ENCODE assay signal across 8 cellular contexts in genomic region chr10:63630085-63630927, GRCh38.
A peak's percentile ranks its signal among the peaks of the same experiment; 100 is the strongest.
DNase-seq lines count a peak whose midpoint lies in the region; ATAC-seq and TF ChIP-seq lines count a peak whose summit lies in the region.

No MANE protein-coding gene starts in this region.

- H3K23ac ChIP-seq in H9 (ENCODE audit: insufficient read length, low read depth, low read length), result no peak overlapping the region

- peaks cover 2% of the 10 kb centered on the region for H3K27me3 Mint-ChIP-seq in H9 (ENCODE audit: low read depth)

- no peaks in the 10 kb centered on the region for H3K9me2 ChIP-seq in Loucy (replicated peaks; ENCODE audit: low read depth, low read length)

- peaks cover 2% of the 10 kb centered on the region; the same call in 1 of the 2 replicates for H3K4me1 ChIP-seq in H9 (ENCODE audit: insufficient read depth, low read length)
- peaks cover 27% of the 10 kb centered on the region for H3K4me1 ChIP-seq in Loucy (ENCODE audit: insufficient read depth, low read length, poor library complexity, severe bottlenecking)
- H3K4me1 ChIP-seq in SJSA1 (replicated peaks), result peaks cover 30% of the 10 kb centered on the region
- peaks cover 12% of the 10 kb centered on the region for H3K4me1 ChIP-seq in testis

- H4K8ac ChIP-seq in H9 (replicated peaks; ENCODE audit: insufficient read length, low read depth, low read length), result no peak overlapping the region

- H3K4me3 ChIP-seq in Loucy (ENCODE audit: low read length, poor library complexity, severe bottlenecking) (peak overlapping the region; percentile 77), SJSA1 (peak overlapping the region; percentile 58), testis (peak overlapping the region; percentile 69 to 73)

- H3K14ac ChIP-seq in H9 (ENCODE audit: insufficient read depth, low read length), result peak overlapping the region; percentile 94

- H3K27ac ChIP-seq in H9 (ENCODE audit: insufficient read length, low read depth, low read length), result peak overlapping the region; percentile 95
- H3K27ac ChIP-seq in SJSA1, result peak overlapping the region; percentile 93
- peak overlapping the region; percentile 79 to 80 for H3K27ac ChIP-seq in testis

- no peak overlapping the region for H2AK5ac ChIP-seq in H9 (ENCODE audit: insufficient read length, low read length)

- H3K4me2 ChIP-seq in H9 (ENCODE audit: insufficient read depth, insufficient read length, low read length), result peak overlapping the region; percentile 90
- H3K4me2 ChIP-seq in Loucy (ENCODE audit: low read depth, low read length, poor library complexity, severe bottlenecking), result peak overlapping the region; percentile 99

- H3K9me3 ChIP-seq in H9 (ENCODE audit: control insufficient read depth, low read depth, low read length) (no peaks in the 10 kb centered on the region), Loucy (ENCODE audit: insufficient read depth, low read depth, low read length) (no peaks in the 10 kb centered on the region), SJSA1 (replicated peaks) (no peaks in the 10 kb centered on the region), testis (no peaks in the 10 kb centered on the region)

- peak overlapping the region; percentile 90 for H3K18ac ChIP-seq in H9 (ENCODE audit: insufficient read length, low read depth, low read length)

- no peak overlapping the region for H3T11ph ChIP-seq in H9 (ENCODE audit: low read length)

- no peak overlapping the region for H3K56ac ChIP-seq in H9 (ENCODE audit: insufficient read length, low read depth, low read length)

- H4K20me1 ChIP-seq in H9 (ENCODE audit: control insufficient read depth, insufficient read depth, insufficient read length) (no peaks in the 10 kb centered on the region), Loucy (ENCODE audit: insufficient read depth, low read length, poor library complexity, severe bottlenecking) (no peaks in the 10 kb centered on the region)

- DNase-seq in GF-D8 (lab: John Stamatoyannopoulos, UW), result peak; percentile 83
- peak; percentile 93 for DNase-seq in H9
- peak; percentile 93 to 94 for DNase-seq in SJSA1 (ENCODE audit: low read depth in 1 of 2, low spot score in 2 of 2)
- peak; percentile 75 for DNase-seq in activated naive CD4-positive, alpha-beta T cell treated with anti-CD3 and anti-CD28 coated beads, Interleukin-2, amount 50 U/mL, for 16 hours
- DNase-seq in glomerular visceral epithelial cell (ENCODE audit: extremely low spot score), result peak; percentile 96
- peak; percentile 66 for DNase-seq in omental fat pad (ENCODE audit: low spot score)
- DNase-seq in testis, result peak; percentile 87

- peak overlapping the region; percentile 85 for H2BK12ac ChIP-seq in H9 (ENCODE audit: insufficient read length, low read depth, low read length)

- H3K79me1 ChIP-seq in H9 (ENCODE audit: insufficient read depth, low read depth, low read length, poor library complexity, severe bottlenecking), result no peaks in the 10 kb centered on the region

- no peaks in the 10 kb centered on the region for H3K79me2 ChIP-seq in H9 (ENCODE audit: insufficient read depth, low read length)
- no peaks in the 10 kb centered on the region for H3K79me2 ChIP-seq in Loucy (ENCODE audit: insufficient read depth, low read length)

- peak overlapping the region; percentile 97 for H2BK120ac ChIP-seq in H9 (ENCODE audit: low read depth, low read length, poor library complexity, severe bottlenecking)

- H4K91ac ChIP-seq in H9 (ENCODE audit: insufficient read length, low read depth, low read length), result peak overlapping the region; percentile 42

- H3K27ac Mint-ChIP-seq in H9, result peak overlapping the region; percentile 98 to 100 (median 98)

- H3K4ac ChIP-seq in H9 (ENCODE audit: low read depth, low read length), result peak overlapping the region; percentile 91

- intact Hi-C loops in testis (cut with DNase I; ENCODE audit: low total_unique reads), result loop anchor here (5.0 kb wide), 1 partner anchor 82 kb away; no protein-coding TSS in a partner anchor

- peaks cover 29 to 34% of the 10 kb centered on the region in 2 experiments for H3K4me1 Mint-ChIP-seq in H9

- H2BK20ac ChIP-seq in H9 (ENCODE audit: low read depth, low read length, poor library complexity, severe bottlenecking), result no peak overlapping the region

- peak; percentile 83 for ATAC-seq in omental fat pad (ENCODE audit: low FRiP score)

- TF ChIP-seq CTCF in H9 (conservative IDR thresholded peaks at IDR 0.05), result no peak
- TF ChIP-seq CTCF in Loucy (conservative IDR thresholded peaks at IDR 0.05; ENCODE audit: low read length), result no peak
- no peak for TF ChIP-seq CTCF in omental fat pad (IDR thresholded peaks at IDR 0.05)
- TF ChIP-seq CTCF in testis (IDR thresholded peaks at IDR 0.05), result no peak

- peak overlapping the region; percentile 85 to 93 for H3K4me3 Mint-ChIP-seq in H9

- H3K36me3 ChIP-seq in Loucy (ENCODE audit: insufficient read depth, low read length) (no peaks in the 10 kb centered on the region), SJSA1 (no peaks in the 10 kb centered on the region), testis (ENCODE audit: low read depth, missing control alignments) (no peaks in the 10 kb centered on the region)

- no peak for TF ChIP-seq POLR2A in testis (IDR thresholded peaks at IDR 0.05)

- H3K9me3 Mint-ChIP-seq in H9, result no peaks in the 10 kb centered on the region

- H3K23me2 ChIP-seq in H9 (ENCODE audit: insufficient read length, low read depth, low read length, poor library complexity, severe bottlenecking), result peaks cover 15% of the 10 kb centered on the region

- H3K27me3 ChIP-seq in H9 (ENCODE audit: insufficient read depth, low read length), result no peaks in the 10 kb centered on the region
- no peaks in the 10 kb centered on the region for H3K27me3 ChIP-seq in Loucy (ENCODE audit: insufficient read depth, low read length, poor library complexity, severe bottlenecking)
- no peaks in the 10 kb centered on the region for H3K27me3 ChIP-seq in SJSA1 (replicated peaks)
- H3K27me3 ChIP-seq in testis, result no peaks in the 10 kb centered on the region

- peak overlapping the region; percentile 24 for H4K5ac ChIP-seq in H9 (ENCODE audit: insufficient read length, low read depth, low read length)

- H3K36me3 Mint-ChIP-seq in H9 (ENCODE audit: insufficient read depth in 1 of 3, low read depth in 3 of 3), result no peaks in the 10 kb centered on the region

- H2AFZ ChIP-seq in H9 (ENCODE audit: low read length) (peak overlapping the region; percentile 52), Loucy (ENCODE audit: low read length) (peak overlapping the region; percentile 95)

- H3K9ac ChIP-seq in H9 (ENCODE audit: extremely low read depth, insufficient read length, low read length) (peak overlapping the region; percentile 70), Loucy (ENCODE audit: low read depth, low read length, poor library complexity, severe bottlenecking) (peak overlapping the region; percentile 75)

- peak overlapping the region; percentile 23 for H2BK5ac ChIP-seq in H9 (ENCODE audit: insufficient read length, low read length)

- no CpG with 5 or more reads among the region's 69 CpGs for WGBS in H9 (ENCODE audit: extremely low coverage, insufficient read length, low lambda C conversion rate)
- WGBS in testis, 2 donors, result 0% methylated on average over 6 to 46 of the region's 69 CpGs

- peaks cover 5% of the 10 kb centered on the region for H3F3A ChIP-seq in Loucy (ENCODE audit: low read depth)

- no peak overlapping the region; the same call in 1 of the 2 replicates for H2BK15ac ChIP-seq in H9 (ENCODE audit: low read depth, low read length)

Comparison
In these comparisons a context has a peak if more than half of its experiments do, and no peak if none do; other contexts are left out.
1. Peak in every context shown above with its lines: DNase-seq, ATAC-seq, H3K4me3 ChIP-seq and H3K27ac ChIP-seq.